Comparison of ENCODE assay signal across 8 cellular contexts in genomic region chr7:34928052-34928451, GRCh38.
DNase-seq lines count a peak whose midpoint lies in the region; ATAC-seq lines count a peak whose summit lies in the region.

No MANE protein-coding gene starts in this region.

- H3K27ac Mint-ChIP-seq in activated T-helper 17 cell treated with anti-CD3 and anti-CD28 coated beads, Interleukin-2, amount 50 U/mL, for 72 hours: no peak overlapping the region

- H3K4me3 Mint-ChIP-seq in activated T-helper 17 cell treated with anti-CD3 and anti-CD28 coated beads, Interleukin-2, amount 50 U/mL, for 72 hours: no peak overlapping the region

- no peaks in the 10 kb centered on the region for H3K9me3 Mint-ChIP-seq in activated T-helper 17 cell treated with anti-CD3 and anti-CD28 coated beads, Interleukin-2, amount 50 U/mL, for 72 hours

- no peaks in the 10 kb centered on the region for H3K4me1 Mint-ChIP-seq in activated T-helper 17 cell treated with anti-CD3 and anti-CD28 coated beads, Interleukin-2, amount 50 U/mL, for 72 hours

- no peaks in the 10 kb centered on the region for H3K27me3 Mint-ChIP-seq in activated T-helper 17 cell treated with anti-CD3 and anti-CD28 coated beads, Interleukin-2, amount 50 U/mL, for 72 hours

- peak; percentile 83 for ATAC-seq in HG02623 (IDR thresholded peaks at IDR 0.05; ENCODE audit: unreplicated experiment)
- peak; percentile 64 for ATAC-seq in activated T-helper 17 cell treated with anti-CD3 and anti-CD28 coated beads, Interleukin-2, amount 50 U/mL, for 72 hours (replicated peaks)

- H3K36me3 Mint-ChIP-seq in activated T-helper 17 cell treated with anti-CD3 and anti-CD28 coated beads, Interleukin-2, amount 50 U/mL, for 72 hours (ENCODE audit: low read depth): peaks cover 30% of the 10 kb centered on the region

- DNase-seq in SIG-M5 treated with dmso at 0.1 percent for 504 hours (lab: John Stamatoyannopoulos, UW; ENCODE audit: unreplicated experiment) (peak; percentile 48), SIG-M5 (lab: John Stamatoyannopoulos, UW) (no peak), NCI-H748 treated with DMSO at 0.1 percent for 48 hours (lab: John Stamatoyannopoulos, UW) (peak; percentile 9), hippocampal formation (lab: John Stamatoyannopoulos, UW) (peak; percentile 33 to 70), HPDE6-E6E7 (ENCODE audit: extremely low spot score) (no peak)
- DNase-seq in stimulated activated CD4-positive, alpha-beta T cell treated with anti-CD3 and anti-CD28 coated beads, Interleukin-4, amount 100 ng/mL, for 24 hours: peak; percentile 40

Comparison
In these comparisons a context has a peak if more than half of its experiments do, and no peak if none do; other contexts are left out.
1. DNase-seq: peak in SIG-M5 treated with dmso at 0.1 percent for 504 hours (single experiment), NCI-H748 treated with DMSO at 0.1 percent for 48 hours (single experiment), hippocampal formation (2 of 2) and stimulated activated CD4-positive, alpha-beta T cell treated with anti-CD3 and anti-CD28 coated beads, Interleukin-4, amount 100 ng/mL, for 24 hours (single experiment); none in SIG-M5 (single experiment) and HPDE6-E6E7 (single experiment).